7 cellular contexts compared by ENCODE assay signal in the genomic region with DNA sequence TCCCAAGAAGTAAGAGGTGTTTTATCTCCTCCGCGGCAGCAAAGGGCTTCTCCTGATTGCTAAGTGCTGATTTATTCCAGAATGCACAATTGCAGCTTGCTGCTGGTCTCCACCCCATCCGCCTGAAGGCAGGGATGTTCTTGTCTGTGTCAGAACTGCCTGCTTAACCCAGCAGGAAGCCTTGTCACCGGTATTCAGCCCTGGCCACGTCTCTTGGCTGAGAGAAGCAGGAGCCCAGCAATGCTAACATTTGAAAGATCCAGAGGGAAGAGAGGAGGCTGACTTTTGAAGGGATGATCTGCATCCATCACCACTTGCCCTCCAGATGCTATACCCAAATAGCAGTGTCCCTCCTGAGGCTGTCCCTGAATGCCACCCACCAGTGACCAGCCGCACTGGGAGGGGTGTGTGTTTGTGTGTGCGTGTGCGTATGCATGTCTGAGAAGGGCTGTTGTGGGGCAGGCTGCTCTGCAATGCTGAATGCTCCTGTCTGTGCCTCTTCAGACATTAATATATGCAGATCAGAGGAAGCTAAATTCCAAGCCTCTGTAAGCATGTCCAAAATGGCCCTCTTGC. TPM values are rescaled to one million over a fixed set of nuclear protein-coding genes. Genes with fewer than 3 reads are reported as not detected.
DNase-seq lines count a peak whose midpoint lies in the region; ATAC-seq and TF ChIP-seq lines count a peak whose summit lies in the region.

No MANE protein-coding gene starts in this region.

- ATAC-seq in activated T-helper 17 cell treated with anti-CD3 and anti-CD28 coated beads, Interleukin-2, amount 50 U/mL, for 72 hours (replicated peaks): no peak
- peak; percentile 44 for ATAC-seq in stimulated activated effector memory CD8-positive, alpha-beta T cell treated with anti-CD3 and anti-CD28 coated beads, Interleukin-12 subunit alpha, Interleukin-12 subunit beta, amount 100 ng/mL, for 72 hours

- WGBS in hepatocyte (ENCODE audit: low lambda C conversion rate, missing lambda C conversion rate): 42% methylated on average over 8 of the region's 8 CpGs

- peaks cover 62% of the 10 kb centered on the region for H3K4me1 Mint-ChIP-seq in activated T-helper 17 cell treated with anti-CD3 and anti-CD28 coated beads, Interleukin-2, amount 50 U/mL, for 72 hours
- H3K4me1 Mint-ChIP-seq in stimulated activated effector memory CD8-positive, alpha-beta T cell treated with anti-CD3 and anti-CD28 coated beads, Interleukin-12 subunit alpha, Interleukin-12 subunit beta, amount 100 ng/mL, for 72 hours: peaks cover 91% of the 10 kb centered on the region

- H3K27me3 Mint-ChIP-seq in activated T-helper 17 cell treated with anti-CD3 and anti-CD28 coated beads, Interleukin-2, amount 50 U/mL, for 72 hours: no peaks in the 10 kb centered on the region

- peaks cover 27% of the 10 kb centered on the region for H3K4me1 ChIP-seq in hepatocyte (ENCODE audit: insufficient read depth)

- H3K36me3 ChIP-seq in hepatocyte (replicated peaks; ENCODE audit: insufficient read depth, low read depth): no peaks in the 10 kb centered on the region

- H3K36me3 Mint-ChIP-seq in activated T-helper 17 cell treated with anti-CD3 and anti-CD28 coated beads, Interleukin-2, amount 50 U/mL, for 72 hours (ENCODE audit: low read depth): peaks cover 6% of the 10 kb centered on the region
- H3K36me3 Mint-ChIP-seq in stimulated activated effector memory CD8-positive, alpha-beta T cell treated with anti-CD3 and anti-CD28 coated beads, Interleukin-12 subunit alpha, Interleukin-12 subunit beta, amount 100 ng/mL, for 72 hours: peaks cover 11% of the 10 kb centered on the region

- H3K27ac ChIP-seq in hepatocyte: no peak overlapping the region

- H4K20me1 ChIP-seq in hepatocyte (ENCODE audit: insufficient read depth, poor library complexity, severe bottlenecking): no peaks in the 10 kb centered on the region

- no peaks in the 10 kb centered on the region for H3K9me3 Mint-ChIP-seq in activated T-helper 17 cell treated with anti-CD3 and anti-CD28 coated beads, Interleukin-2, amount 50 U/mL, for 72 hours
- H3K9me3 Mint-ChIP-seq in stimulated activated effector memory CD8-positive, alpha-beta T cell treated with anti-CD3 and anti-CD28 coated beads, Interleukin-12 subunit alpha, Interleukin-12 subunit beta, amount 100 ng/mL, for 72 hours: no peaks in the 10 kb centered on the region

- peak overlapping the region; percentile 94 for H3K27ac Mint-ChIP-seq in activated T-helper 17 cell treated with anti-CD3 and anti-CD28 coated beads, Interleukin-2, amount 50 U/mL, for 72 hours
- H3K27ac Mint-ChIP-seq in stimulated activated effector memory CD8-positive, alpha-beta T cell treated with anti-CD3 and anti-CD28 coated beads, Interleukin-12 subunit alpha, Interleukin-12 subunit beta, amount 100 ng/mL, for 72 hours: peak overlapping the region; percentile 93

- no peaks in the 10 kb centered on the region for H3K9me2 ChIP-seq in hepatocyte (replicated peaks; ENCODE audit: insufficient read depth)

- DNase-seq in NCI-H146 treated with DMSO at 0.1 percent for 48 hours (lab: John Stamatoyannopoulos, UW; ENCODE audit: unreplicated experiment) (peak; percentile 78), hepatocyte (ENCODE audit: low spot score) (peak; percentile 36), DMS 273 treated with DMSO at 0.1 percent for 48 hours (lab: John Stamatoyannopoulos, UW) (no peak), NCI-H1930 (lab: John Stamatoyannopoulos, UW) (no peak), GF-D8 (lab: John Stamatoyannopoulos, UW) (no peak)
- peak in 1 of 2 donors; percentile 67 for DNase-seq in stimulated activated effector memory CD8-positive, alpha-beta T cell treated with anti-CD3 and anti-CD28 coated beads, Interleukin-12 subunit alpha, Interleukin-12 subunit beta, amount 100 ng/mL, for 72 hours (ENCODE audit: low spot score in 2 of 2)

- no peaks in the 10 kb centered on the region for H3K79me2 ChIP-seq in hepatocyte

- no peaks in the 10 kb centered on the region for H3K9me3 ChIP-seq in hepatocyte (ENCODE audit: low read depth)

- no peak overlapping the region for H2AFZ ChIP-seq in hepatocyte

- no peaks in the 10 kb centered on the region for H3K27me3 ChIP-seq in hepatocyte

- TF ChIP-seq CTCF in hepatocyte (IDR thresholded peaks at IDR 0.05; ENCODE audit: poor library complexity): no peak

- H3K4me3 Mint-ChIP-seq in activated T-helper 17 cell treated with anti-CD3 and anti-CD28 coated beads, Interleukin-2, amount 50 U/mL, for 72 hours: peak overlapping the region; percentile 95
- H3K4me3 Mint-ChIP-seq in stimulated activated effector memory CD8-positive, alpha-beta T cell treated with anti-CD3 and anti-CD28 coated beads, Interleukin-12 subunit alpha, Interleukin-12 subunit beta, amount 100 ng/mL, for 72 hours: peak overlapping the region; percentile 80

- peak overlapping the region; percentile 68 for H3K4me2 ChIP-seq in hepatocyte

- H3K4me3 ChIP-seq in hepatocyte: no peak overlapping the region

RNA-seq across cellular contexts. Expression of gene SCML4, which starts 4.0 kb away (rescaled TPM):
- 1 to 10 TPM; 2.6 to 3.9 TPM for total RNA-seq in activated T-helper 17 cell treated with anti-CD3 and anti-CD28 coated beads, Interleukin-2, amount 50 U/mL, for 72 hours
- total RNA-seq in hepatocyte: 1.6 and 5.8 TPM in 2 replicates
- 1.5 and 3.4 TPM in 2 replicates for polyA plus RNA-seq in hepatocyte

Comparison
In these comparisons a context has a peak if more than half of its experiments do, and no peak if none do; other contexts are left out.
1. DNase-seq: peak in NCI-H146 treated with DMSO at 0.1 percent for 48 hours (single experiment) and hepatocyte (single experiment); none in DMS 273 treated with DMSO at 0.1 percent for 48 hours (single experiment), NCI-H1930 (0 of 2) and GF-D8 (single experiment).